In the genomic region with DNA sequence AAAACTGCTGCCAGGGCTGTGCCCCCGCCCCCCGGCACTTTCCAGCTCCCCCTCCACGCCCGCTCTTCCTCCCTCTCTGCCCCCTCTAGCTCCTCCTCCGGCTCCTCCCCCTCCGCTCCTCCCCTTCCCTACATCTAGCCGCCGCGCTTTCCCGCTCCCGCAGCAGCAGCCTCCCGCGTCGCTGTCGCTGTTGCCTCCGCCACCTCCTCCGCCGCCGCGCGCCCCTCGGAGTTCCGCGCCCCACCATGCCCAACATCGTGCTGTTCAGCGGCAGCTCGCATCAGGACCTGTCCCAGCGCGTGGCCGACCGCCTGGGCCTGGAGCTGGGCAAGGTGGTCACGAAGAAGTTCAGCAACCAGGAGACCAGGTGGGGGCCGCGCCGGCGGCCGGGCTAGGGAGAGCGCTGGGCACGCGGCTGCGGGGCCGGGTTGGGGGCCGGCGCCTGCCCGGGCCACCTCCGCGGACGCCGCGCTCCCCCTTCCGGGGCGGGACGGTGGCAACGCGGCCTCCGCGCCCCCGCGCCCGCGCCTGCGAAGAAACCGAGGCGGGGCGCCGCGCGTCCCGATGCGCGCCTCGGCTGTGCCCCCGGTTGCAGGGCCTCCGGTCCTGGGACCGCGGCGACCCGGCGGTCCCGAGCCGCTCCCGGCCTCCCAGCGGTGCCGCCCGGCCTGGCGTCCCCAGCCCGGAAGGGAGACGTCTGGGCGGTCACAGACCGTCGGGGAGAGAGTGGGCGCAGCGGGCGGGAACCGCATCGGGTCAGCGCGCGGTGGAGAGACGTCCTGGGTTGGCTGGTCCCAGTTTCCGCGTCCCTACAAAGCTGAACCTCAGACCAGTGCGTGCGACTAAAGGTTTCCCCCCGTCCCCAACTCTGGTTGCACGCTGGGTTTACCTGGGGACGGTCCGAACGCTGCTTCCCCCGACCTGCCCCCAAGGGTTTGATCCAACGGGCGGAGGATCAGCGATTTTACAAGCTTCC, we compare ENCODE assay signal across 1 cellular context.
TF ChIP-seq lines count a peak whose summit lies in the region.

TSS of gene PRPS2 (plus strand) at position 160 of the 976 bp plus-strand sequence. CDS start at position 246, 86 bp downstream.

TF ChIP-seq in IMR-90, 13 proteins besides CTCF, POLR2A, EP300 and RAD21:
- TF ChIP-seq RCOR1 (IDR thresholded peaks at IDR 0.05; ENCODE audit: insufficient replicate concordance, low read length) (no peak), RFX5 (IDR thresholded peaks at IDR 0.05; ENCODE audit: low read depth, low read length) (no peak), NFE2L2 (IDR thresholded peaks at IDR 0.05; ENCODE audit: low read depth, low read length) (no peak), MAZ (IDR thresholded peaks at IDR 0.05; ENCODE audit: borderline replicate concordance, low read depth, low read length) (peak; percentile 23; the same call in 1 of the 2 replicates)
- TF ChIP-seq, protein P1, sequence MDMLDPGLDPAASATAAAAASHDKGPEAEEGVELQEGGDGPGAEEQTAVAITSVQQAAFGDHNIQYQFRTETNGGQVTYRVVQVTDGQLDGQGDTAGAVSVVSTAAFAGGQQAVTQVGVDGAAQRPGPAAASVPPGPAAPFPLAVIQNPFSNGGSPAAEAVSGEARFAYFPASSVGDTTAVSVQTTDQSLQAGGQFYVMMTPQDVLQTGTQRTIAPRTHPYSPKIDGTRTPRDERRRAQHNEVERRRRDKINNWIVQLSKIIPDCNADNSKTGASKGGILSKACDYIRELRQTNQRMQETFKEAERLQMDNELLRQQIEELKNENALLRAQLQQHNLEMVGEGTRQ (IDR thresholded peaks at IDR 0.05; ENCODE audit: low read depth, low read length): no peak
